Comparison of ENCODE assay signal across 1 cellular context in genomic region chr9:69385474-69386091, GRCh38.
TF ChIP-seq lines count a peak whose summit lies in the region.

No MANE protein-coding gene starts in this region.

TF ChIP-seq in SK-N-SH, 30 proteins besides CTCF, POLR2A, EP300 and RAD21 (continued from another document):
- TF ChIP-seq MEF2A (IDR thresholded peaks at IDR 0.05; ENCODE audit: borderline replicate concordance, low read depth) (no peak), NRF1 (IDR thresholded peaks at IDR 0.05; ENCODE audit: low read depth, low read length) (no peak), SIN3A (IDR thresholded peaks at IDR 0.05; ENCODE audit: borderline replicate concordance, low read depth, low read length) (no peak), GATA2 (CRISPR knock-in tag; IDR thresholded peaks at IDR 0.05) (no peak), YY1 (IDR thresholded peaks at IDR 0.05; ENCODE audit: low read depth) (no peak), TCF12 (IDR thresholded peaks at IDR 0.05) (no peak), ZBTB33 (IDR thresholded peaks at IDR 0.05; ENCODE audit: borderline replicate concordance, low read depth) (no peak)
TF ChIP-seq in SK-N-SH: peak in this region for 0.
